In genomic region chr17:73018599-73018998, GRCh38 we compare ENCODE assay signal across 35 cellular contexts.
"Had no signal": no experiment of that assay in that cellular context is flagged by ENCODE, and none has a peak within 500 bp of the region (broad histone marks: within the 10 kb centered on the region; RNA-seq: fewer than 3 reads in every experiment).

No MANE protein-coding gene starts in this region.

- H3K27ac Mint-ChIP-seq: activated B cell treated with CpG ODN at 0.5 μM for 24 hours; activated CD4-positive, alpha-beta memory T cell treated with anti-CD3 and anti-CD28 coated beads for 36 hours; activated CD4-positive, alpha-beta T cell treated with anti-CD3 and anti-CD28 coated beads, Interleukin-2, amount 10 ng/mL, durations not matched to agents 24 days and 14 days; activated CD8-positive, alpha-beta T cell treated with anti-CD3 and anti-CD28 coated beads for 36 hours; activated naive CD4-positive, alpha-beta T cell treated with anti-CD3 and anti-CD28 coated beads for 36 hours; activated naive CD4-positive, alpha-beta T cell treated with anti-CD3 and anti-CD28 coated beads, Interleukin-2, amount 50 U/mL, for 72 hours; activated naive CD8-positive, alpha-beta T cell treated with anti-CD3 and anti-CD28 coated beads for 36 hours; activated T-helper 1 cell treated with anti-CD3 and anti-CD28 coated beads, Interleukin-12 subunit alpha, Interleukin-12 subunit beta, Interleukin-2, Interleukin-4 antibody, amounts not matched to agents 30 ng/mL and 10 ng/mL and 1 ng/mL, durations not matched to agents 14 hours and 24 hours and 36 hours; activated T-helper 17 cell treated with anti-CD3 and anti-CD28 coated beads, Interleukin-2, amount 50 U/mL, for 72 hours; T-helper 1 cell treated with Interleukin-12 subunit alpha and Interleukin-12 subunit beta and Interleukin-4 antibody, amounts not matched to agents 30 μg/mL and 1 μg/mL, for 36 hours; T-helper 2 cell treated with Interferon-gamma antibody and Interleukin-4, amounts not matched to agents 5 μg/mL and 100 μg/mL, for 36 hours had no signal

- H3K36me3 ChIP-seq: adrenal gland, brain microvascular endothelial cell, breast epithelium had no signal

- H3K9me3 ChIP-seq: body of pancreas had no signal

- H3K27ac ChIP-seq: adrenal gland, body of pancreas, breast epithelium, VCaP had no signal

- H3K4me3 Mint-ChIP-seq: activated B cell treated with CpG ODN at 0.5 μM for 24 hours; activated CD4-positive, alpha-beta memory T cell treated with anti-CD3 and anti-CD28 coated beads for 36 hours; activated CD4-positive, alpha-beta T cell treated with anti-CD3 and anti-CD28 coated beads, Interleukin-2, amount 10 ng/mL, durations not matched to agents 24 days and 14 days; activated CD8-positive, alpha-beta T cell treated with anti-CD3 and anti-CD28 coated beads for 36 hours; activated naive CD4-positive, alpha-beta T cell treated with anti-CD3 and anti-CD28 coated beads for 36 hours; activated naive CD8-positive, alpha-beta T cell treated with anti-CD3 and anti-CD28 coated beads for 36 hours; activated T-cell treated with anti-CD3 and anti-CD28 coated beads, Interleukin-2, amount 50 U/mL, for 4 hours; activated T-cell treated with anti-CD3 and anti-CD28 coated beads, Interleukin-2, amount 50 U/mL, for 72 hours; activated T-helper 1 cell treated with anti-CD3 and anti-CD28 coated beads, Interleukin-12 subunit alpha, Interleukin-12 subunit beta, Interleukin-2, Interleukin-4 antibody, amounts not matched to agents 30 ng/mL and 10 ng/mL and 1 ng/mL, durations not matched to agents 14 hours and 24 hours and 36 hours; activated T-helper 17 cell treated with anti-CD3 and anti-CD28 coated beads, Interleukin-2, amount 50 U/mL, for 72 hours; T-helper 1 cell treated with Interleukin-12 subunit alpha and Interleukin-12 subunit beta and Interleukin-4 antibody, amounts not matched to agents 30 μg/mL and 1 μg/mL, for 36 hours; T-helper 2 cell treated with Interferon-gamma antibody and Interleukin-4, amounts not matched to agents 5 μg/mL and 100 μg/mL, for 36 hours had no signal

- H3K4me1 Mint-ChIP-seq: activated CD4-positive, alpha-beta T cell treated with anti-CD3 and anti-CD28 coated beads, Interleukin-2, amount 10 ng/mL, durations not matched to agents 24 days and 14 days; activated naive CD8-positive, alpha-beta T cell treated with anti-CD3 and anti-CD28 coated beads for 36 hours had no signal

- H3K4me3 ChIP-seq: adrenal gland, body of pancreas, breast epithelium had no signal

- H3K27me3 Mint-ChIP-seq: activated B cell treated with CpG ODN at 0.5 μM for 24 hours; activated CD4-positive, alpha-beta memory T cell treated with anti-CD3 and anti-CD28 coated beads for 36 hours; activated CD4-positive, alpha-beta T cell treated with anti-CD3 and anti-CD28 coated beads, Interleukin-2, amount 10 ng/mL, durations not matched to agents 24 days and 14 days; activated CD8-positive, alpha-beta T cell treated with anti-CD3 and anti-CD28 coated beads for 36 hours; activated naive CD8-positive, alpha-beta T cell treated with anti-CD3 and anti-CD28 coated beads for 36 hours; activated T-helper 17 cell treated with anti-CD3 and anti-CD28 coated beads, Interleukin-2, amount 50 U/mL, for 72 hours had no signal

- DNase-seq: activated B cell treated with CpG ODN at 0.5 μM for 24 hours; activated CD4-positive, alpha-beta memory T cell treated with anti-CD3 and anti-CD28 coated beads for 36 hours; activated CD4-positive, alpha-beta T cell treated with anti-CD3 and anti-CD28 coated beads for 4 hours; activated CD4-positive, alpha-beta T cell treated with anti-CD3 and anti-CD28 coated beads, Interleukin-2, amount 10 ng/mL, durations not matched to agents 24 days and 14 days; activated CD4-positive, alpha-beta T cell treated with anti-CD3 and anti-CD28 coated beads, Interleukin-2, amount 50 U/mL, for 1 hour; activated CD4-positive, alpha-beta T cell treated with anti-CD3 and anti-CD28 coated beads, Interleukin-2, amount 50 U/mL, for 4 hours; activated CD4-positive, CD25-positive, alpha-beta regulatory T cell treated with anti-CD3 and anti-CD28 coated beads, Interleukin-2, amount 50 U/mL, for 72 hours; activated CD8-positive, alpha-beta memory T cell treated with anti-CD3 and anti-CD28 coated beads, Interleukin-2, amount 50 U/mL, for 4 hours; activated CD8-positive, alpha-beta T cell treated with anti-CD3 and anti-CD28 coated beads for 36 hours; activated effector memory CD4-positive, alpha-beta T cell treated with anti-CD3 and anti-CD28 coated beads, Interleukin-2, amount 50 U/mL, for 16 hours; activated gamma-delta T cell treated with Interleukin-2 at 50 U/mL for 16 hours; activated naive CD4-positive, alpha-beta T cell; activated naive CD4-positive, alpha-beta T cell treated with anti-CD3 and anti-CD28 coated beads for 36 hours; activated naive CD4-positive, alpha-beta T cell treated with anti-CD3 and anti-CD28 coated beads, Interleukin-2, amount 50 U/mL, for 16 hours; activated naive CD8-positive, alpha-beta T cell treated with anti-CD3 and anti-CD28 coated beads for 36 hours; activated T-cell treated with anti-CD3 and anti-CD28 coated beads for 4 hours; activated T-cell treated with anti-CD3 and anti-CD28 coated beads, Interleukin-2, amount 50 U/mL, for 1 hour; activated T-cell treated with anti-CD3 and anti-CD28 coated beads, Interleukin-2, amount 50 U/mL, for 4 hours; activated T-cell treated with anti-CD3 and anti-CD28 coated beads, Interleukin-2, amount 50 U/mL, for 72 hours; adrenal gland; amniotic stem cell; aorta; body of pancreas; brain microvascular endothelial cell; central memory CD4-positive, alpha-beta T cell; T-helper 1 cell; T-helper 2 cell; T-helper 9 cell had no signal

- ATAC-seq: activated CD8-positive, alpha-beta T cell treated with anti-CD3 and anti-CD28 coated beads for 36 hours; activated naive CD4-positive, alpha-beta T cell treated with anti-CD3 and anti-CD28 coated beads, Interleukin-2, amount 50 U/mL, for 72 hours; activated T-cell treated with anti-CD3 and anti-CD28 coated beads, Interleukin-2, amount 50 U/mL, for 4 hours; activated T-cell treated with anti-CD3 and anti-CD28 coated beads, Interleukin-2, amount 50 U/mL, for 72 hours; activated T-helper 17 cell treated with anti-CD3 and anti-CD28 coated beads, Interleukin-2, amount 50 U/mL, for 72 hours; body of pancreas had no signal

- H3K27me3 ChIP-seq: adrenal gland, body of pancreas, brain microvascular endothelial cell, breast epithelium had no signal

- H3K4me1 ChIP-seq: adrenal gland, body of pancreas, breast epithelium had no signal
